1 cellular context compared by ENCODE assay signal in genomic region chr1:68003626-68004025, GRCh38. TPM values are rescaled to one million over a fixed set of nuclear protein-coding genes. Genes with fewer than 3 reads are reported as not detected.
"Had no signal": no experiment of that assay in that cellular context is flagged by ENCODE, and none has a peak within 500 bp of the region (broad histone marks: within the 10 kb centered on the region; RNA-seq: fewer than 3 reads in every experiment).

No MANE protein-coding gene starts in this region.

RNA-seq across cellular contexts. Expression of gene DIRAS3, which starts 46.8 kb away (rescaled TPM):
- total RNA-seq: epithelial cell of proximal tubule had no signal
